Comparison of ENCODE assay signal across 22 cellular contexts in the genomic region with DNA sequence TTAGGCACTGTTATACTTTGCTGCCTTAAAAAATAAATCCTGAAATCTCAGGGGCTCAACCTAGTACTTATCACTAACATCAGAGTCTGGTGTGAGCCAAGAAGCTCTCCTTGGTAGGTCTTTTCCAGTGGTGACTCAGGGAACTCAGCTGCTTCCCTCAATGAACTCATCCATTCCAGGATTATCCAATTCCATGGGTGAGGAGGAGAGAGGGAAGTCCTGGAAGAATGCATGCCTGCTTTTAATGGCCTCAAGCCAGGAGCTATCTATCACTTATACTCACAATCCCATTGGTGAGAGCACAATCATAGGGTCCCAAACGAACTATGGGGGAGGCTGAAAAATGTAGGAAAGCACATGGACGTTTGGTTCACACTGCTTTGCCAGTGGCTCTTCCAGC.
DNase-seq lines count a peak whose midpoint lies in the region; ATAC-seq and TF ChIP-seq lines count a peak whose summit lies in the region.
"Had no signal": no experiment of that assay in that cellular context is flagged by ENCODE, and none has a peak within 500 bp of the region (broad histone marks: within the 10 kb centered on the region; RNA-seq: fewer than 3 reads in every experiment).

No MANE protein-coding gene starts in this region.

- peaks cover 2% of the 10 kb centered on the region for H3K27me3 Mint-ChIP-seq in glutamatergic neuron (ENCODE audit: unreplicated experiment)
- H3K27me3 Mint-ChIP-seq: stimulated activated naive CD8-positive, alpha-beta T cell treated with anti-CD3 and anti-CD28 coated beads, Interleukin-15, amount 100 ng/mL, for 72 hours had no signal

- H3K9me3 Mint-ChIP-seq in glutamatergic neuron (ENCODE audit: unreplicated experiment) = no peaks in the 10 kb centered on the region
- H3K9me3 Mint-ChIP-seq: stimulated activated naive CD8-positive, alpha-beta T cell treated with anti-CD3 and anti-CD28 coated beads, Interleukin-15, amount 100 ng/mL, for 72 hours had no signal

- no peaks in the 10 kb centered on the region for H3K9me3 ChIP-seq in RWPE2 (ENCODE audit: severe bottlenecking)
- H3K9me3 ChIP-seq: uterus had no signal

- H3K36me3 ChIP-seq in RWPE2 (ENCODE audit: low read depth) = no peaks in the 10 kb centered on the region
- H3K36me3 ChIP-seq: uterus had no signal

- ATAC-seq in RWPE2 (ENCODE audit: low read depth) (peak; percentile 65; the same call in 1 of the 3 replicates), GM21576 (IDR thresholded peaks at IDR 0.05; ENCODE audit: unreplicated experiment) (no peak)
- ATAC-seq: activated CD4-positive, CD25-positive, alpha-beta regulatory T cell treated with anti-CD3 and anti-CD28 coated beads, Interleukin-2, amount 50 U/mL, for 24 hours; stimulated activated naive CD8-positive, alpha-beta T cell treated with anti-CD3 and anti-CD28 coated beads, Interleukin-15, amount 100 ng/mL, for 72 hours had no signal

- H3K4me3 ChIP-seq in RWPE2 (ENCODE audit: severe bottlenecking) = no peak overlapping the region
- no peak overlapping the region for H3K4me3 ChIP-seq in fibroblast of mammary gland (ENCODE audit: control insufficient read depth, low read depth, low read length)
- H3K4me3 ChIP-seq: PC-9, uterus had no signal

- H3K4me1 ChIP-seq in RWPE2 (ENCODE audit: insufficient read depth, poor library complexity, severe bottlenecking) = no peaks in the 10 kb centered on the region
- H3K4me1 ChIP-seq: uterus had no signal

- TF ChIP-seq CTCF in RWPE2 (IDR thresholded peaks at IDR 0.05; ENCODE audit: poor library complexity, severe bottlenecking) (no peak), fibroblast of mammary gland (conservative IDR thresholded peaks at IDR 0.05; ENCODE audit: control insufficient read depth, insufficient read depth, low read depth, low read length) (no peak), glutamatergic neuron (IDR thresholded peaks at IDR 0.05; ENCODE audit: partially characterized antibody, unreplicated experiment) (no peak)

- no peak overlapping the region for H3K4me3 Mint-ChIP-seq in glutamatergic neuron (ENCODE audit: unreplicated experiment)
- H3K4me3 Mint-ChIP-seq: stimulated activated naive CD8-positive, alpha-beta T cell treated with anti-CD3 and anti-CD28 coated beads, Interleukin-15, amount 100 ng/mL, for 72 hours had no signal

- H3K27ac ChIP-seq in RWPE2 (ENCODE audit: poor library complexity, severe bottlenecking) = no peak overlapping the region
- H3K27ac ChIP-seq: PC-9, uterus had no signal

- no peaks in the 10 kb centered on the region for H3K4me1 Mint-ChIP-seq in glutamatergic neuron (ENCODE audit: low read depth, unreplicated experiment)
- H3K4me1 Mint-ChIP-seq: stimulated activated naive CD8-positive, alpha-beta T cell treated with anti-CD3 and anti-CD28 coated beads, Interleukin-15, amount 100 ng/mL, for 72 hours had no signal

- DNase-seq in GM04503 (ENCODE audit: low read depth) (peak; percentile 12), RWPE2 (ENCODE audit: low spot score) (no peak), fibroblast of mammary gland (ENCODE audit: low read depth) (peak; percentile 71), renal cortical epithelial cell (ENCODE audit: low read depth) (peak; percentile 18), cerebellar cortex (ENCODE audit: low spot score) (no peak), glutamatergic neuron (no peak), globus pallidus (ENCODE audit: low spot score) (no peak)
- DNase-seq: amygdala; cortex of kidney; erythroblast; kidney; midbrain; NCI-H1417; NCI-H2171 treated with DMSO at 0.1 percent for 48 hours; NCI-H82; PC-9; retina; stimulated activated naive CD8-positive, alpha-beta T cell treated with anti-CD3 and anti-CD28 coated beads, Interleukin-15, amount 100 ng/mL, for 72 hours; T-helper 9 cell; uterus had no signal

- H3K36me3 Mint-ChIP-seq in glutamatergic neuron (ENCODE audit: unreplicated experiment) = no peaks in the 10 kb centered on the region

- H3K27me3 ChIP-seq in RWPE2 (ENCODE audit: insufficient read depth, poor library complexity, severe bottlenecking) = no peaks in the 10 kb centered on the region
- H3K27me3 ChIP-seq: uterus had no signal

- no peak overlapping the region for H3K27ac Mint-ChIP-seq in glutamatergic neuron (ENCODE audit: unreplicated experiment)
- H3K27ac Mint-ChIP-seq: stimulated activated naive CD8-positive, alpha-beta T cell treated with anti-CD3 and anti-CD28 coated beads, Interleukin-15, amount 100 ng/mL, for 72 hours had no signal

Comparison
In these comparisons a context has a peak if more than half of its experiments do, and no peak if none do; other contexts are left out.
1. DNase-seq: peak in GM04503 (single experiment), fibroblast of mammary gland (single experiment) and renal cortical epithelial cell (single experiment); none in RWPE2 (single experiment), cerebellar cortex (single experiment), glutamatergic neuron (single experiment) and globus pallidus (single experiment).